8 cellular contexts compared by ENCODE assay signal in genomic region chr19:48965806-48966540, GRCh38. TPM values are rescaled to one million over a fixed set of nuclear protein-coding genes. Genes with fewer than 3 reads are reported as not detected.
DNase-seq lines count a peak whose midpoint lies in the region; ATAC-seq, FAIRE-seq and TF ChIP-seq lines count a peak whose summit lies in the region.

No MANE protein-coding gene starts in this region.

- POLR2A ChIA-PET in activated B cell treated with CpG ODN at 0.5 μM for 24 hours (lab: Charles Lee): interaction anchor here (0.6 to 8.1 kb wide), 18 partner anchors 8 to 347 kb away, joined by 3 to 179 read pairs (median 5); partner anchors contain the start of genes BAX, BCAT2, DHDH and GYS1

- ATAC-seq in HG02938 (IDR thresholded peaks at IDR 0.05; ENCODE audit: unreplicated experiment) (peak; percentile 12), activated B cell treated with CpG ODN at 0.5 μM for 24 hours (ENCODE audit: low read depth) (peak; percentile 62)

- H3K36me3 Mint-ChIP-seq in activated B cell treated with CpG ODN at 0.5 μM for 24 hours (ENCODE audit: low read depth): peaks cover 55% of the 10 kb centered on the region

- peaks cover 13% of the 10 kb centered on the region for H3K36me3 ChIP-seq in bronchial epithelial cell (ENCODE audit: control insufficient read depth, insufficient read depth, low read length)

- H3K4me3 ChIP-seq in GM08714 (ENCODE audit: low read length) (peak overlapping the region; percentile 78), bronchial epithelial cell (ENCODE audit: low read depth, low read length) (peak overlapping the region; percentile 85)

- H3K4me3 Mint-ChIP-seq in activated B cell treated with CpG ODN at 0.5 μM for 24 hours: peak overlapping the region; percentile 99

- peaks cover 72% of the 10 kb centered on the region for H3K4me1 Mint-ChIP-seq in activated B cell treated with CpG ODN at 0.5 μM for 24 hours

- no peaks in the 10 kb centered on the region for H3K27me3 ChIP-seq in bronchial epithelial cell (ENCODE audit: control insufficient read depth, insufficient read depth, low read length)

- H3K9me3 Mint-ChIP-seq in activated B cell treated with CpG ODN at 0.5 μM for 24 hours: no peaks in the 10 kb centered on the region

- TF ChIP-seq CTCF in activated B cell treated with CpG ODN at 0.5 μM for 24 hours (IDR thresholded peaks at IDR 0.05): no peak
- TF ChIP-seq CTCF in bronchial epithelial cell (IDR thresholded peaks at IDR 0.05; ENCODE audit: insufficient read depth, low read length, severe bottlenecking): no peak

- H3K27ac Mint-ChIP-seq in activated B cell treated with CpG ODN at 0.5 μM for 24 hours: peak overlapping the region; percentile 99

- FAIRE-seq in bronchial epithelial cell (lab: Jason Lieb, UNC): no peak

- DNase-seq in NCI-H2196 treated with DMSO at 0.1 percent for 48 hours (lab: John Stamatoyannopoulos, UW; ENCODE audit: unreplicated experiment): peak; percentile 59
- DNase-seq in activated B cell treated with CpG ODN at 0.5 μM for 24 hours: peak; percentile 79
- peak; percentile 79 for DNase-seq in bronchial epithelial cell (ENCODE audit: low read depth)
- peak; percentile 90 for DNase-seq in inferior parietal cortex (ENCODE audit: extremely low spot score)
- DNase-seq in stimulated activated CD4-positive, alpha-beta T cell treated with anti-CD3 and anti-CD28 coated beads, Interleukin-12 subunit alpha, Interleukin-12 subunit beta, amount 100 ng/mL, for 24 hours (ENCODE audit: low read depth in 2 of 2): peak; percentile 83 to 90
- DNase-seq in HuH-7 (ENCODE audit: low spot score): no peak

- intact Hi-C loops in activated B cell treated with CpG ODN at 0.5 μM for 24 hours (cut with micrococcal nuclease): loop anchor here (1.0 to 5.0 kb wide), 7 partner anchors 10 to 625 kb away; partner anchors contain the start of genes BAX, DBP and PRR12

- H3K27me3 Mint-ChIP-seq in activated B cell treated with CpG ODN at 0.5 μM for 24 hours: no peaks in the 10 kb centered on the region

- CTCF ChIA-PET in activated B cell treated with CpG ODN at 0.5 μM for 24 hours (lab: Charles Lee): interaction anchor here (0.5 to 2.2 kb wide), 4 partner anchors 123 to 581 kb away, joined by 3 to 8 read pairs (median 6); no protein-coding TSS in a partner anchor

RNA-seq across cellular contexts. Expression of gene FTL, which starts 0.9 kb away (rescaled TPM):
- 888 and 935 TPM in 2 replicates for total RNA-seq in activated B cell treated with CpG ODN at 0.5 μM for 24 hours
- 787 and 1,701 TPM in 2 replicates for total RNA-seq in bronchial epithelial cell

RNA-seq across cellular contexts. Expression of gene BAX, which starts 11.3 kb away (rescaled TPM):
- total RNA-seq in activated B cell treated with CpG ODN at 0.5 μM for 24 hours: 111 and 129 TPM in 2 replicates
- 64.8 and 68.2 TPM in 2 replicates for total RNA-seq in bronchial epithelial cell

RNA-seq across cellular contexts. Expression of gene GYS1, which starts 27.1 kb away (rescaled TPM):
- total RNA-seq in activated B cell treated with CpG ODN at 0.5 μM for 24 hours (50.7 and 52.7 TPM in 2 replicates), bronchial epithelial cell (25.5 and 28.9 TPM in 2 replicates)

RNA-seq across cellular contexts. Expression of gene RUVBL2, which starts 27.7 kb away (rescaled TPM):
- total RNA-seq in activated B cell treated with CpG ODN at 0.5 μM for 24 hours: 75.6 and 79.4 TPM in 2 replicates
- 154 and 267 TPM in 2 replicates for total RNA-seq in bronchial epithelial cell

RNA-seq across cellular contexts. Expression of gene DHDH, which starts 32.5 kb away (rescaled TPM):
- total RNA-seq in activated B cell treated with CpG ODN at 0.5 μM for 24 hours: not detected in 2 replicates
- 9.2 and 10.8 TPM in 2 replicates for total RNA-seq in bronchial epithelial cell
